ENCODE assay signal across 10 cellular contexts in genomic region chr1:99786751-99787501, GRCh38. TPM values are rescaled to one million over a fixed set of nuclear protein-coding genes. Genes with fewer than 3 reads are reported as not detected.
A peak's percentile ranks its signal among the peaks of the same experiment; 100 is the strongest.
DNase-seq lines count a peak whose midpoint lies in the region; ATAC-seq and TF ChIP-seq lines count a peak whose summit lies in the region.
"Had no signal": no experiment of that assay in that cellular context is flagged by ENCODE, and none has a peak within 500 bp of the region (broad histone marks: within the 10 kb centered on the region; RNA-seq: fewer than 3 reads in every experiment).

No MANE protein-coding gene starts in this region.

- H3K36me3 ChIP-seq in ACC112 (ENCODE audit: insufficient read depth, low read length) (no peaks in the 10 kb centered on the region), adrenal gland (replicated peaks in 1 of 2) (no peaks in the 10 kb centered on the region), MG63 (no peaks in the 10 kb centered on the region)

- H3K27ac ChIP-seq in ACC112 (ENCODE audit: low read depth, low read length) (no peak overlapping the region), adrenal gland (no peak overlapping the region)
- H3K27ac ChIP-seq: parathyroid adenoma had no signal

- no peaks in the 10 kb centered on the region for H3K79me2 ChIP-seq in ACC112 (ENCODE audit: control insufficient read depth, insufficient read depth, low read length, unreplicated experiment)
- H3K79me2 ChIP-seq: parathyroid adenoma had no signal

- ATAC-seq in GM18907 (IDR thresholded peaks at IDR 0.05; ENCODE audit: unreplicated experiment) (peak; percentile 84), HG02623 (IDR thresholded peaks at IDR 0.05; ENCODE audit: unreplicated experiment) (peak; percentile 71), HG03558 (IDR thresholded peaks at IDR 0.05; ENCODE audit: extremely low read depth, unreplicated experiment) (peak; percentile 54)

- no peak for TF ChIP-seq POLR2A in adrenal gland (IDR thresholded peaks at IDR 0.05)

- H3K9me3 ChIP-seq in adrenal gland (replicated peaks in 1 of 3) (no peaks in the 10 kb centered on the region), MG63 (no peaks in the 10 kb centered on the region)

- TF ChIP-seq CTCF in adrenal gland (IDR thresholded peaks at IDR 0.05) = no peak

- H3K27me3 ChIP-seq in ACC112 (ENCODE audit: insufficient read depth, low read length) (peaks cover 3% of the 10 kb centered on the region; the same call in 1 of the 2 replicates), adrenal gland (no peaks in the 10 kb centered on the region), MG63 (no peaks in the 10 kb centered on the region)

- H3K4me3 ChIP-seq in ACC112 (ENCODE audit: low read depth, low read length) (no peak overlapping the region), adrenal gland (no peak overlapping the region), MG63 (no peak overlapping the region)

- H2AFZ ChIP-seq in ACC112 (ENCODE audit: low read length, unreplicated experiment) = peak overlapping the region; percentile 48
- H2AFZ ChIP-seq: parathyroid adenoma had no signal

- WGBS in adrenal gland, 4 donors = 81 to 98% (median 93%) methylated on average over 2 of the region's 2 CpGs

- no peak for DNase-seq in NCI-H1105 (lab: John Stamatoyannopoulos, UW)
- DNase-seq in adrenal gland = no peak
- no peak for DNase-seq in DMS53 (lab: John Stamatoyannopoulos, UW)
- DNase-seq in MG63 = no peak
- DNase-seq: NCI-H1694 had no signal

- H3K4me1 ChIP-seq in ACC112 (ENCODE audit: control insufficient read depth, insufficient read depth, low read length, unreplicated experiment) (no peaks in the 10 kb centered on the region), adrenal gland (replicated peaks in 1 of 2) (no peaks in the 10 kb centered on the region)
- H3K4me1 ChIP-seq: parathyroid adenoma had no signal

- intact Hi-C loops in adrenal gland (cut with DNase I) = no loop called here

RNA-seq across cellular contexts. Expression of gene FRRS1, which starts 20.5 kb away (rescaled TPM):
- 10 to 100 TPM in 7 of 8 donors, 1 to 10 TPM in 1; 9.2 to 26.8 (median 17.3) TPM for total RNA-seq in adrenal gland
- polyA plus RNA-seq in adrenal gland = 1 to 10 TPM in 2 of 3 donors, under 1 TPM in 1; 0.81 to 8.6 (median 1.6) TPM
- total RNA-seq in MG63 (2014; rRNA removed; shearing (Covaris generic); ENCODE audit: low replicate concordance) = 4.1 and 7.8 TPM in 2 replicates
